9 cellular contexts compared by ENCODE assay signal in genomic region chr1:101996830-101997485, GRCh38. TPM values are rescaled to one million over a fixed set of nuclear protein-coding genes. Genes with fewer than 3 reads are reported as not detected.
DNase-seq lines count a peak whose midpoint lies in the region; ATAC-seq and TF ChIP-seq lines count a peak whose summit lies in the region.
"Had no signal": no experiment of that assay in that cellular context is flagged by ENCODE, and none has a peak within 500 bp of the region (broad histone marks: within the 10 kb centered on the region; RNA-seq: fewer than 3 reads in every experiment).

TSS of gene OLFM3 (minus strand) at chr1:101996926.

- no peak for TF ChIP-seq POLR2A in transverse colon (IDR thresholded peaks at IDR 0.05)

- no peak for TF ChIP-seq CTCF in transverse colon (IDR thresholded peaks at IDR 0.05)

- ATAC-seq in HG02885 (IDR thresholded peaks at IDR 0.05; ENCODE audit: poor library complexity, unreplicated experiment), result peak; percentile 65
- no peak for ATAC-seq in HG02852 (IDR thresholded peaks at IDR 0.05; ENCODE audit: unreplicated experiment)

- H3K9me3 Mint-ChIP-seq in T-helper 2 cell treated with Interferon-gamma antibody and Interleukin-4, amounts not matched to agents 5 μg/mL and 100 μg/mL, for 36 hours, result no peaks in the 10 kb centered on the region

- H3K9me3 ChIP-seq in transverse colon, result no peaks in the 10 kb centered on the region

- peaks cover 6% of the 10 kb centered on the region for H3K27me3 Mint-ChIP-seq in T-helper 2 cell treated with Interferon-gamma antibody and Interleukin-4, amounts not matched to agents 5 μg/mL and 100 μg/mL, for 36 hours (ENCODE audit: low read depth)

- WGBS in transverse colon (ENCODE audit: low coverage in 1 of 2), 2 donors, result 17% methylated on average over 19 of the region's 24 CpGs; no CpG with 5 or more reads in 1 of the 2 donors

- no peak within 1 kb of the TSS for H3K4me3 ChIP-seq in transverse colon

- H3K4me1 ChIP-seq in transverse colon, result peaks cover 0 to 4% (median 0%) of the 10 kb centered on the region in 4 donors

- no peak for TF ChIP-seq EP300 in transverse colon (IDR thresholded peaks at IDR 0.05; ENCODE audit: low read depth)

- no peak within 1 kb of the TSS for H3K4me3 Mint-ChIP-seq in T-helper 2 cell treated with Interferon-gamma antibody and Interleukin-4, amounts not matched to agents 5 μg/mL and 100 μg/mL, for 36 hours

- H3K36me3 Mint-ChIP-seq in T-helper 2 cell treated with Interferon-gamma antibody and Interleukin-4, amounts not matched to agents 5 μg/mL and 100 μg/mL, for 36 hours (ENCODE audit: low read depth), result no peaks in the 10 kb centered on the region

- DNase-seq in COLO829 (ENCODE audit: low spot score), result peak; percentile 13
- DNase-seq in UCSD-AML1 (lab: John Stamatoyannopoulos, UW; ENCODE audit: unreplicated experiment), result peak; percentile 10
- DNase-seq in islet precursor cell, result peak; percentile 95
- no peak for DNase-seq in T-helper 2 cell treated with Interferon-gamma antibody and Interleukin-4, amounts not matched to agents 5 μg/mL and 100 μg/mL, for 36 hours (ENCODE audit: low spot score)
- DNase-seq in transverse colon, result no peak
- DNase-seq in SKM-1 treated with dmso at 0.1 percent for 144 hours (lab: John Stamatoyannopoulos, UW; ENCODE audit: unreplicated experiment), result no peak

- intact Hi-C loops in transverse colon (cut with DNase I; ENCODE audit: low total_unique reads), result no loop called here

- no peak within 1 kb of the TSS for H3K27ac ChIP-seq in transverse colon

- no peaks in the 10 kb centered on the region for H3K36me3 ChIP-seq in transverse colon

- H3K4me1 Mint-ChIP-seq in T-helper 2 cell treated with Interferon-gamma antibody and Interleukin-4, amounts not matched to agents 5 μg/mL and 100 μg/mL, for 36 hours (ENCODE audit: low read depth), result no peaks in the 10 kb centered on the region

- H3K27ac Mint-ChIP-seq in T-helper 2 cell treated with Interferon-gamma antibody and Interleukin-4, amounts not matched to agents 5 μg/mL and 100 μg/mL, for 36 hours, result no peak within 1 kb of the TSS

- in situ Hi-C loops in transverse colon (cut with MboI; ENCODE audit: low pct_ligation_motif_present in 1 of 4, low pct_unique_long_range_greater_than_20kb in 1 of 4, low sequenced_read_pairs in 3 of 4), result loop anchor here in 2 of 4 donors (10.0 to 25.0 kb wide), 2 partner anchors 188 to 190 kb away; no protein-coding TSS in a partner anchor

- peaks cover 38% of the 10 kb centered on the region for H3K27me3 ChIP-seq in transverse colon

RNA-seq across cellular contexts. Expression of gene OLFM3, which starts in this region (rescaled TPM):
- under 1 TPM in 1 of 4 donors, not detected in 3; 0.55 TPM for total RNA-seq in transverse colon
- total RNA-seq: glomerular endothelial cell had no signal

Comparison
In these comparisons a context has a peak if more than half of its experiments do, and no peak if none do; other contexts are left out.
1. DNase-seq: peak in COLO829 (single experiment), UCSD-AML1 (single experiment) and islet precursor cell (single experiment); none in T-helper 2 cell treated with Interferon-gamma antibody and Interleukin-4, amounts not matched to agents 5 μg/mL and 100 μg/mL, for 36 hours (single experiment), transverse colon (single experiment) and SKM-1 treated with dmso at 0.1 percent for 144 hours (single experiment).